17 cellular contexts compared by ENCODE assay signal in genomic region chr12:50523772-50524171, GRCh38.
"Had no signal": no experiment of that assay in that cellular context is flagged by ENCODE, and none has a peak within 500 bp of the region (broad histone marks: within the 10 kb centered on the region; RNA-seq: fewer than 3 reads in every experiment).

No MANE protein-coding gene starts in this region.

- H3K4me3 ChIP-seq: cardiac muscle cell, lung, tibial artery had no signal

- H3K27ac Mint-ChIP-seq: activated naive CD8-positive, alpha-beta T cell treated with anti-CD3 and anti-CD28 coated beads for 36 hours; mesothelial cell of epicardium; nephron progenitor cell; T-helper 2 cell treated with Interferon-gamma antibody and Interleukin-4, amounts not matched to agents 5 μg/mL and 100 μg/mL, for 36 hours had no signal

- H3K27ac ChIP-seq: cardiac muscle cell, tibial artery had no signal

- H3K27me3 ChIP-seq: cardiac muscle cell, tibial artery had no signal

- H3K27me3 Mint-ChIP-seq: activated naive CD8-positive, alpha-beta T cell treated with anti-CD3 and anti-CD28 coated beads for 36 hours had no signal

- DNase-seq: activated CD4-positive, alpha-beta T cell treated with anti-CD3 and anti-CD28 coated beads, Interleukin-2, amount 50 U/mL, for 1 hour; activated gamma-delta T cell treated with Interleukin-2 at 50 U/mL for 16 hours; activated naive CD8-positive, alpha-beta T cell treated with anti-CD3 and anti-CD28 coated beads for 36 hours; amygdala; dermis blood vessel endothelial cell; effector memory CD4-positive, alpha-beta T cell; nephron progenitor cell; stimulated activated CD4-positive, alpha-beta T cell treated with anti-CD3 and anti-CD28 coated beads, Interleukin-12 subunit alpha, Interleukin-12 subunit beta, amount 100 ng/mL, for 4 hours; stimulated activated CD4-positive, alpha-beta T cell treated with anti-CD3 and anti-CD28 coated beads, Interleukin-1b, Interleukin-23, amount 100 ng/mL, for 48 hours; stimulated activated CD8-positive, alpha-beta memory T cell treated with anti-CD3 and anti-CD28 coated beads, Interleukin-4, amount 100 ng/mL, for 48 hours; stimulated activated naive CD4-positive, alpha-beta T cell treated with Interleukin-2 at 50 U/mL for 16 hours; substantia nigra; tibial artery had no signal

- H3K36me3 ChIP-seq: cardiac muscle cell, tibial artery had no signal

- H3K4me3 Mint-ChIP-seq: activated naive CD8-positive, alpha-beta T cell treated with anti-CD3 and anti-CD28 coated beads for 36 hours; mesothelial cell of epicardium; nephron progenitor cell; T-helper 2 cell treated with Interferon-gamma antibody and Interleukin-4, amounts not matched to agents 5 μg/mL and 100 μg/mL, for 36 hours had no signal

- H3K9me3 Mint-ChIP-seq: activated naive CD8-positive, alpha-beta T cell treated with anti-CD3 and anti-CD28 coated beads for 36 hours had no signal

- H3K9me3 ChIP-seq: tibial artery had no signal
